Comparison of ENCODE assay signal across 8 cellular contexts in the genomic region with DNA sequence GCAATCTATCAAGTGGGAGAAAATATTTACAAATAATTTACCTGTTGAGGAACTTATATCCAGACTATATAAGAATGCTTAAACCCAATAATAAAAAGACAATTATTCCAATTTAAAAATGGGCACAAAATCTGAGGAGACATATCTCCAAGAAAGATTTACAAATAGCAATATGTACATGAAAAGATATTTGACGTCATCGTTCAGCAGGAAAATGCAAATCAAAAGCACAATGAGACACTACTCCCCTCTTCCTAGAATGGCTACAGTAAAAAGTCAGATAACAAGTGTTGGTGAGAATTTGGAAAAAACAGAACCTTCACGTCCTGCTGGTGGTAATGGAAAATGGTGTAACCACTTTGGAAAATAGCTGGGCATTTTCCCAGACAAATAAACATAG.
"Had no signal": no experiment of that assay in that cellular context is flagged by ENCODE, and none has a peak within 500 bp of the region (broad histone marks: within the 10 kb centered on the region; RNA-seq: fewer than 3 reads in every experiment).

No MANE protein-coding gene starts in this region.

- ATAC-seq: GM12878 had no signal

- DNase-seq: GDM1, GF-D8 had no signal

- H3K4me3 ChIP-seq: GM12878 had no signal

- FAIRE-seq: G401.6, GM12878, GM12891, GM12892, GM18507, GM19239 had no signal
